In the genomic region with DNA sequence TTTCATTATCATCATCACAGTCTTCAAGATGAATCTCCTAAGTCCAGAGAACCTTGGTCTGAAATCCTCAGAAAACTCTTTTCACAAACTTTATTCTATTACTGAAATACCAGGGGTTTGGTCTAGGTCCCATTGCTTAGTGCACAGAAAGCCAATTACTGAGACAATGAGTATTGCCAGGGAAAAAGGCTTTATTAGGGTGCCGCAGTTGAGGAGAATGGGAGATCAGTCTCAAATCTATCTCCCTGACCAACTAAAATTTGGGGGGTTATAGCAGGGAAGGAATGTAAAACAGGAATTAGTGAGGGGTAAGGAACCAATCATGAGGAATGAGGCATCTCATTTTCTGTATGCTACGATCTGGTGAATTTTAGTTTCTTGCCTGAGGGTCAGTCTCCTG, we compare ENCODE assay signal across 31 cellular contexts.
"Had no signal": no experiment of that assay in that cellular context is flagged by ENCODE, and none has a peak within 500 bp of the region (broad histone marks: within the 10 kb centered on the region; RNA-seq: fewer than 3 reads in every experiment).

No MANE protein-coding gene starts in this region.

- H3K36me3 ChIP-seq: cardiac muscle cell, WERI-Rb-1 had no signal

- ATAC-seq: activated CD4-positive, alpha-beta T cell treated with anti-CD3 and anti-CD28 coated beads for 36 hours; activated CD4-positive, CD25-positive, alpha-beta regulatory T cell treated with anti-CD3 and anti-CD28 coated beads, Interleukin-2, amount 50 U/mL, for 24 hours; activated CD8-positive, alpha-beta memory T cell treated with anti-CD3 and anti-CD28 coated beads, Interleukin-2, amount 10 ng/mL, durations not matched to agents 7 days and 5 days; activated CD8-positive, alpha-beta T cell treated with anti-CD3 and anti-CD28 coated beads, Interleukin-2, amount 10 ng/mL, durations not matched to agents 7 days and 5 days; activated naive CD8-positive, alpha-beta T cell treated with anti-CD3 and anti-CD28 coated beads, Interleukin-2, amount 50 U/mL, for 24 hours; WTC11 had no signal

- H3K4me1 ChIP-seq: ascending aorta had no signal

- FAIRE-seq: bronchial epithelial cell had no signal

- DNase-seq: activated CD4-positive, alpha-beta memory T cell treated with anti-CD3 and anti-CD28 coated beads, Interleukin-2, amount 10 ng/mL, durations not matched to agents 7 days and 5 days; activated CD4-positive, alpha-beta T cell treated with anti-CD3 and anti-CD28 coated beads for 1 hour; activated CD4-positive, alpha-beta T cell treated with anti-CD3 and anti-CD28 coated beads for 36 hours; activated CD4-positive, alpha-beta T cell treated with anti-CD3 and anti-CD28 coated beads for 48 hours; activated CD4-positive, alpha-beta T cell treated with anti-CD3 and anti-CD28 coated beads, Interleukin-2, amount 10 ng/mL, durations not matched to agents 7 days and 5 days; activated CD4-positive, alpha-beta T cell treated with anti-CD3 and anti-CD28 coated beads, Interleukin-2, amount 50 U/mL, for 48 hours; activated CD4-positive, CD25-positive, alpha-beta regulatory T cell; activated CD8-positive, alpha-beta memory T cell treated with anti-CD3 and anti-CD28 coated beads for 24 hours; activated CD8-positive, alpha-beta memory T cell treated with anti-CD3 and anti-CD28 coated beads, Interleukin-2, amount 10 ng/mL, durations not matched to agents 7 days and 5 days; activated CD8-positive, alpha-beta memory T cell treated with anti-CD3 and anti-CD28 coated beads, Interleukin-2, amount 50 U/mL, for 48 hours; activated CD8-positive, alpha-beta T cell treated with anti-CD3 and anti-CD28 coated beads, Interleukin-2, amount 10 ng/mL, durations not matched to agents 7 days and 5 days; activated effector memory CD4-positive, alpha-beta T cell treated with Interleukin-2 at 50 U/mL for 16 hours; activated gamma-delta T cell; activated naive CD4-positive, alpha-beta T cell treated with anti-CD3 and anti-CD28 coated beads, Interleukin-2, amount 10 ng/mL, durations not matched to agents 7 days and 5 days; activated naive CD4-positive, alpha-beta T cell treated with Interleukin-2 at 50 U/mL for 16 hours; activated naive CD8-positive, alpha-beta T cell treated with anti-CD3 and anti-CD28 coated beads, Interleukin-2, amount 10 ng/mL, durations not matched to agents 7 days and 5 days; activated naive CD8-positive, alpha-beta T cell treated with anti-CD3 and anti-CD28 coated beads, Interleukin-2, amount 50 U/mL, for 24 hours; activated T-cell treated with anti-CD3 and anti-CD28 coated beads, Interleukin-2, amount 50 U/mL, for 24 hours; activated T-cell treated with anti-CD3 and anti-CD28 coated beads, Interleukin-2, amount 50 U/mL, for 48 hours; amygdala; anterior cingulate cortex; caudate nucleus; cerebellar nuclear complex; T-helper 2 cell; T-helper 9 cell; WERI-Rb-1 had no signal

- H3K27ac ChIP-seq: ascending aorta, cardiac muscle cell, WERI-Rb-1 had no signal

- H3K4me3 ChIP-seq: ascending aorta, cardiac muscle cell had no signal

- H3K27me3 ChIP-seq: ascending aorta, cardiac muscle cell had no signal

- H3K9me3 ChIP-seq: ascending aorta had no signal
